ENCODE assay signal across 8 cellular contexts in the genomic region with DNA sequence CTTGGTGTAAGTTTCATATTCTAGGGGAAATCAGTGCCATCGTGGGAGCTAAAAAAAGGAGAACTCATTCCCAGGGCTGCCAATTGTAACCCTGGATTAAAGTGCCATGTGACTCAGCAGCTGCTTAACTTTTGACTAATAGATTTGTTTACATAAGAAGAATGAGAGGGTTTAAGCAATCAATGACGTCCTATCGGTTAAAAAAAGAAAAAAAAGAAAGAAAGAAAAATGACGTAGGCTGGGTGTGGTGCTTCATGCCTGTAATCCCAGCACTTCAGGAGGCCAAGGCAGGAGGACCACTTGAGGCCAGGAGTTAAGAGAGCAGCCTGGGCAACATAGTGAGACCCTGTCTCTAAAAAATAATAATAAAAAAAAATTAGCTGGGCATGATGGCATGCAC.
DNase-seq lines count a peak whose midpoint lies in the region; ATAC-seq and TF ChIP-seq lines count a peak whose summit lies in the region.

No MANE protein-coding gene starts in this region.

- no peak for TF ChIP-seq CTCF in osteocyte (IDR thresholded peaks at IDR 0.05)

- DNase-seq in A172 (ENCODE audit: low spot score) (peak; percentile 79), H4 (ENCODE audit: low spot score) (peak; percentile 19), left lobe of liver (ENCODE audit: low spot score) (no peak), ecto neural progenitor cell (ENCODE audit: low spot score) (no peak), osteocyte (ENCODE audit: extremely low spot score, unreplicated experiment) (no peak)
- no peak for DNase-seq in activated naive CD8-positive, alpha-beta T cell treated with anti-CD3 and anti-CD28 coated beads, Interleukin-2, amount 50 U/mL, for 24 hours
- no peak for DNase-seq in activated CD8-positive, alpha-beta memory T cell treated with anti-CD3 and anti-CD28 coated beads, Interleukin-2, amount 50 U/mL, for 48 hours

- H3K27ac Mint-ChIP-seq in activated naive CD8-positive, alpha-beta T cell treated with anti-CD3 and anti-CD28 coated beads, Interleukin-2, amount 50 U/mL, for 24 hours, result peak overlapping the region; percentile 88
- no peak overlapping the region for H3K27ac Mint-ChIP-seq in osteocyte (ENCODE audit: unreplicated experiment)

- H3K36me3 Mint-ChIP-seq in activated naive CD8-positive, alpha-beta T cell treated with anti-CD3 and anti-CD28 coated beads, Interleukin-2, amount 50 U/mL, for 24 hours (ENCODE audit: low read depth), result no peaks in the 10 kb centered on the region
- no peaks in the 10 kb centered on the region for H3K36me3 Mint-ChIP-seq in osteocyte (ENCODE audit: unreplicated experiment)

- peak overlapping the region; percentile 58 for H3K4me3 Mint-ChIP-seq in activated naive CD8-positive, alpha-beta T cell treated with anti-CD3 and anti-CD28 coated beads, Interleukin-2, amount 50 U/mL, for 24 hours
- H3K4me3 Mint-ChIP-seq in osteocyte (ENCODE audit: unreplicated experiment), result no peak overlapping the region

- no peak for ATAC-seq in activated naive CD8-positive, alpha-beta T cell treated with anti-CD3 and anti-CD28 coated beads, Interleukin-2, amount 50 U/mL, for 24 hours
- ATAC-seq in left lobe of liver (peak; percentile 53), HG02981 (IDR thresholded peaks at IDR 0.05; ENCODE audit: unreplicated experiment) (no peak)

- no peaks in the 10 kb centered on the region for H3K27me3 Mint-ChIP-seq in activated naive CD8-positive, alpha-beta T cell treated with anti-CD3 and anti-CD28 coated beads, Interleukin-2, amount 50 U/mL, for 24 hours
- H3K27me3 Mint-ChIP-seq in osteocyte (ENCODE audit: unreplicated experiment), result no peaks in the 10 kb centered on the region

- H3K4me1 Mint-ChIP-seq in activated naive CD8-positive, alpha-beta T cell treated with anti-CD3 and anti-CD28 coated beads, Interleukin-2, amount 50 U/mL, for 24 hours, result peaks cover 96% of the 10 kb centered on the region
- peaks cover 34% of the 10 kb centered on the region for H3K4me1 Mint-ChIP-seq in osteocyte (ENCODE audit: unreplicated experiment)

- H3K9me3 Mint-ChIP-seq in activated naive CD8-positive, alpha-beta T cell treated with anti-CD3 and anti-CD28 coated beads, Interleukin-2, amount 50 U/mL, for 24 hours, result no peaks in the 10 kb centered on the region
- H3K9me3 Mint-ChIP-seq in osteocyte (ENCODE audit: unreplicated experiment), result no peaks in the 10 kb centered on the region

Comparison
In these comparisons a context has a peak if more than half of its experiments do, and no peak if none do; other contexts are left out.
1. DNase-seq: peak in A172 (single experiment) and H4 (single experiment); none in activated naive CD8-positive, alpha-beta T cell treated with anti-CD3 and anti-CD28 coated beads, Interleukin-2, amount 50 U/mL, for 24 hours (single experiment), left lobe of liver (single experiment), ecto neural progenitor cell (single experiment), osteocyte (single experiment) and activated CD8-positive, alpha-beta memory T cell treated with anti-CD3 and anti-CD28 coated beads, Interleukin-2, amount 50 U/mL, for 48 hours (single experiment).